ENCODE assay signal across 23 cellular contexts in the genomic region with DNA sequence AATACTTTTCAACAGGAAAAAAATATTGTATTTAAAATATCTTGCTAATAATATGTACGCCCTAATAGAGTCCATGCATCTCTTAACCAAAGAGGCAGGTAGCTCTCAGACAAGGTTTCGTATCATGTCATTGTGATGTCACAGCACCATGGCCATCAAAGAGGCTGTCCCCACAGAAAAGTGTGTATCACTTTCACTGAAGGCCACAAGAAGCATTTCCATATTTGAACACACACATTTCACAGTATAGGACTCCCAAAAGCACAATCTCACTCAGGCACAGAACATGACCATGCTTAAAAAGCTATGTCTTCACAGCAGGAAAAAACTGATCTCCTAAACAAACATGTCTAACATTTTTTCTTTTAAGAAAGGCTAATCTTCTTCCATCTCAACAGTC.
DNase-seq lines count a peak whose midpoint lies in the region; ATAC-seq and TF ChIP-seq lines count a peak whose summit lies in the region.
"Had no signal": no experiment of that assay in that cellular context is flagged by ENCODE, and none has a peak within 500 bp of the region (broad histone marks: within the 10 kb centered on the region; RNA-seq: fewer than 3 reads in every experiment).

No MANE protein-coding gene starts in this region.

- TF ChIP-seq CTCF in GM12865 (IDR thresholded peaks at IDR 0.05; ENCODE audit: insufficient read depth, low read depth, low read length, missing control alignments) (no peak), neutrophil (IDR thresholded peaks at IDR 0.05) (no peak)

- H3K36me3 Mint-ChIP-seq in activated CD4-positive, alpha-beta T cell treated with anti-CD3 and anti-CD28 coated beads for 36 hours (ENCODE audit: low read depth): peaks cover 2% of the 10 kb centered on the region

- H3K9me3 ChIP-seq in neutrophil: no peaks in the 10 kb centered on the region
- H3K9me3 ChIP-seq: SJSA1 had no signal

- intact Hi-C loops in activated CD4-positive, alpha-beta T cell treated with anti-CD3 and anti-CD28 coated beads for 36 hours (cut with DNase I, micrococcal nuclease): no loop called here

- H3K4me3 ChIP-seq in GM12865 (ENCODE audit: low read depth, low read length) (no peak overlapping the region), neutrophil (ENCODE audit: low read depth in 1 of 2, low read length in 1 of 2) (no peak overlapping the region)
- H3K4me3 ChIP-seq: SJSA1 had no signal

- peak overlapping the region; percentile 29 for H3K27ac ChIP-seq in neutrophil
- H3K27ac ChIP-seq: 22Rv1, SJSA1 had no signal

- H3K4me1 ChIP-seq in neutrophil (ENCODE audit: control insufficient read depth in 1 of 2, insufficient read depth in 1 of 2, low read depth in 1 of 2, low read length in 1 of 2): peaks cover 18 to 25% of the 10 kb centered on the region in 2 experiments
- H3K4me1 ChIP-seq: SJSA1 had no signal

- no peak overlapping the region for H3K27ac Mint-ChIP-seq in activated CD4-positive, alpha-beta T cell treated with anti-CD3 and anti-CD28 coated beads for 36 hours
- H3K27ac Mint-ChIP-seq: CD8-positive, alpha-beta T cell; HFFc6; IgD-negative memory B cell had no signal

- H3K27me3 Mint-ChIP-seq in activated CD4-positive, alpha-beta T cell treated with anti-CD3 and anti-CD28 coated beads for 36 hours: no peaks in the 10 kb centered on the region
- H3K27me3 Mint-ChIP-seq: IgD-negative memory B cell had no signal

- CTCF ChIA-PET in activated CD4-positive, alpha-beta T cell treated with anti-CD3 and anti-CD28 coated beads for 36 hours (lab: Charles Lee): no interaction called here

- peak; percentile 15 for DNase-seq in activated CD4-positive, alpha-beta T cell treated with anti-CD3 and anti-CD28 coated beads for 36 hours
- no peak for DNase-seq in activated CD4-positive, alpha-beta T cell treated with anti-CD3 and anti-CD28 coated beads for 4 hours
- DNase-seq in GM12865 (ENCODE audit: low read depth): peak; percentile 48
- peak; percentile 53 for DNase-seq in OCI-M1 (lab: John Stamatoyannopoulos, UW)
- no peak for DNase-seq in GM19240 (ENCODE audit: insufficient read length, low spot score)
- DNase-seq: ACHN; CD8-positive, alpha-beta T cell; DMS153; H7; HFFc6; NCI-H1417; NCI-H1694 treated with DMSO at 0.1 percent for 48 hours; NCI-H2081 treated with DMSO at 0.1 percent for 48 hours; NCI-H2171 treated with DMSO at 0.1 percent for 48 hours; NCI-H524 treated with DMSO at 0.1 percent for 48 hours had no signal

- POLR2A ChIA-PET in activated CD4-positive, alpha-beta T cell treated with anti-CD3 and anti-CD28 coated beads for 36 hours (lab: Charles Lee): interaction anchor here (0.6 kb wide), 1 partner anchor 12 kb away, joined by 3 read pairs; no protein-coding TSS in a partner anchor

- H3K27me3 ChIP-seq in neutrophil: no peaks in the 10 kb centered on the region
- H3K27me3 ChIP-seq: BLaER1 treated with 17β-estradiol and CSF1 and Interleukin-3, amounts not matched to agents 10 nM and 100 nM; SJSA1 had no signal

- no peaks in the 10 kb centered on the region for H3K36me3 ChIP-seq in neutrophil
- H3K36me3 ChIP-seq: BLaER1 treated with 17β-estradiol and CSF1 and Interleukin-3, amounts not matched to agents 10 nM and 100 nM; SJSA1 had no signal

- no peak overlapping the region for H3K4me3 Mint-ChIP-seq in activated CD4-positive, alpha-beta T cell treated with anti-CD3 and anti-CD28 coated beads for 36 hours

- ATAC-seq in activated CD4-positive, alpha-beta T cell treated with anti-CD3 and anti-CD28 coated beads for 36 hours: peak; percentile 68
- ATAC-seq in HG02973 (IDR thresholded peaks at IDR 0.05; ENCODE audit: unreplicated experiment): no peak
- no peak for ATAC-seq in HG02571 (IDR thresholded peaks at IDR 0.05; ENCODE audit: unreplicated experiment)
- ATAC-seq: CD8-positive, alpha-beta T cell; Right ventricle myocardium inferior had no signal

- H3K4me1 Mint-ChIP-seq in activated CD4-positive, alpha-beta T cell treated with anti-CD3 and anti-CD28 coated beads for 36 hours: peaks cover 9% of the 10 kb centered on the region

- H3K9me3 Mint-ChIP-seq in activated CD4-positive, alpha-beta T cell treated with anti-CD3 and anti-CD28 coated beads for 36 hours (ENCODE audit: low read depth): no peaks in the 10 kb centered on the region
- H3K9me3 Mint-ChIP-seq: CD8-positive, alpha-beta T cell; HFFc6; IgD-negative memory B cell had no signal

Comparison
In these comparisons a context has a peak if more than half of its experiments do, and no peak if none do; other contexts are left out.
1. DNase-seq: peak in activated CD4-positive, alpha-beta T cell treated with anti-CD3 and anti-CD28 coated beads for 36 hours (single experiment), GM12865 (single experiment) and OCI-M1 (single experiment); none in activated CD4-positive, alpha-beta T cell treated with anti-CD3 and anti-CD28 coated beads for 4 hours (0 of 2) and GM19240 (single experiment).